ENCODE assay signal across 8 cellular contexts in genomic region chr6:138970856-138971425, GRCh38. TPM values are rescaled to one million over a fixed set of nuclear protein-coding genes. Genes with fewer than 3 reads are reported as not detected.
A peak's percentile ranks its signal among the peaks of the same experiment; 100 is the strongest.
DNase-seq lines count a peak whose midpoint lies in the region; ATAC-seq and TF ChIP-seq lines count a peak whose summit lies in the region.

No MANE protein-coding gene starts in this region.

- H3K9ac ChIP-seq in MM.1S (ENCODE audit: low read length): no peak overlapping the region

- H3K4me3 ChIP-seq in right atrium auricular region: no peak overlapping the region
- no peak overlapping the region for H3K4me3 ChIP-seq in MM.1S (ENCODE audit: low read length)

- H3K9me3 ChIP-seq in right atrium auricular region: no peaks in the 10 kb centered on the region
- no peaks in the 10 kb centered on the region for H3K9me3 ChIP-seq in MM.1S (replicated peaks; ENCODE audit: insufficient read depth, low read length)

- no peaks in the 10 kb centered on the region for H3F3A ChIP-seq in MM.1S (ENCODE audit: insufficient read depth, low read length)

- no peak for DNase-seq in activated naive CD4-positive, alpha-beta T cell treated with anti-CD3 and anti-CD28 coated beads, Interleukin-2, amount 10 ng/mL, durations not matched to agents 7 days and 5 days
- DNase-seq in WTC11 (ENCODE audit: low spot score) (no peak), right atrium auricular region (ENCODE audit: low spot score) (peak; percentile 68), NCI-H1092 (lab: John Stamatoyannopoulos, UW) (no peak), mucosa of gallbladder (ENCODE audit: low spot score) (no peak), MM.1S (no peak)

- no peaks in the 10 kb centered on the region for H3K9me2 ChIP-seq in MM.1S (replicated peaks; ENCODE audit: insufficient read depth, low read length)

- H3K36me3 Mint-ChIP-seq in activated naive CD4-positive, alpha-beta T cell treated with anti-CD3 and anti-CD28 coated beads, Interleukin-2, amount 50 U/mL, for 24 hours: peaks cover 7% of the 10 kb centered on the region
- H3K36me3 Mint-ChIP-seq in activated naive CD4-positive, alpha-beta T cell treated with anti-CD3 and anti-CD28 coated beads, Interleukin-2, amount 10 ng/mL, durations not matched to agents 7 days and 5 days: no peaks in the 10 kb centered on the region
- no peaks in the 10 kb centered on the region for H3K36me3 Mint-ChIP-seq in WTC11

- peak overlapping the region; percentile 16 for H3K4me3 Mint-ChIP-seq in activated naive CD4-positive, alpha-beta T cell treated with anti-CD3 and anti-CD28 coated beads, Interleukin-2, amount 50 U/mL, for 24 hours
- H3K4me3 Mint-ChIP-seq in activated naive CD4-positive, alpha-beta T cell treated with anti-CD3 and anti-CD28 coated beads, Interleukin-2, amount 10 ng/mL, durations not matched to agents 7 days and 5 days: no peak overlapping the region
- no peak overlapping the region for H3K4me3 Mint-ChIP-seq in WTC11

- no peaks in the 10 kb centered on the region for H3K27me3 Mint-ChIP-seq in activated naive CD4-positive, alpha-beta T cell treated with anti-CD3 and anti-CD28 coated beads, Interleukin-2, amount 50 U/mL, for 24 hours
- H3K27me3 Mint-ChIP-seq in activated naive CD4-positive, alpha-beta T cell treated with anti-CD3 and anti-CD28 coated beads, Interleukin-2, amount 10 ng/mL, durations not matched to agents 7 days and 5 days: no peaks in the 10 kb centered on the region
- no peaks in the 10 kb centered on the region for H3K27me3 Mint-ChIP-seq in WTC11 (ENCODE audit: low read depth)

- H3K79me2 ChIP-seq in MM.1S (ENCODE audit: low read length): peaks cover 98% of the 10 kb centered on the region

- peaks cover 96% of the 10 kb centered on the region for H3K4me1 Mint-ChIP-seq in activated naive CD4-positive, alpha-beta T cell treated with anti-CD3 and anti-CD28 coated beads, Interleukin-2, amount 50 U/mL, for 24 hours
- H3K4me1 Mint-ChIP-seq in activated naive CD4-positive, alpha-beta T cell treated with anti-CD3 and anti-CD28 coated beads, Interleukin-2, amount 10 ng/mL, durations not matched to agents 7 days and 5 days: peaks cover 18% of the 10 kb centered on the region
- peaks cover 70% of the 10 kb centered on the region for H3K4me1 Mint-ChIP-seq in WTC11

- peaks cover 0 to 55% of the 10 kb centered on the region in 2 donors for H3K4me1 ChIP-seq in right atrium auricular region
- H3K4me1 ChIP-seq in MM.1S (ENCODE audit: low read length): 0 out of 2 replicates have a peak, but pooled peaks cover 5% of the 10 kb centered on the region

- no peaks in the 10 kb centered on the region for H4K20me1 ChIP-seq in MM.1S (ENCODE audit: insufficient read depth, low read length)

- no peak overlapping the region for H2AFZ ChIP-seq in MM.1S (ENCODE audit: low read length)

- no peak overlapping the region for H3K27ac Mint-ChIP-seq in activated naive CD4-positive, alpha-beta T cell treated with anti-CD3 and anti-CD28 coated beads, Interleukin-2, amount 50 U/mL, for 24 hours
- no peak overlapping the region for H3K27ac Mint-ChIP-seq in activated naive CD4-positive, alpha-beta T cell treated with anti-CD3 and anti-CD28 coated beads, Interleukin-2, amount 10 ng/mL, durations not matched to agents 7 days and 5 days
- H3K27ac Mint-ChIP-seq in WTC11: peak overlapping the region; percentile 34

- CTCF ChIA-PET in activated naive CD4-positive, alpha-beta T cell treated with anti-CD3 and anti-CD28 coated beads, Interleukin-2, amount 10 ng/mL, durations not matched to agents 7 days and 5 days (lab: Charles Lee): no interaction called here
- CTCF ChIA-PET in WTC11 (lab: Charles Lee): interaction anchor here (0.6 to 1.9 kb wide), 3 partner anchors 17 to 19 kb away, joined by 3 to 6 read pairs (median 3); no protein-coding TSS in a partner anchor

- H3K36me3 ChIP-seq in right atrium auricular region (no peaks in the 10 kb centered on the region), MM.1S (replicated peaks; ENCODE audit: insufficient read depth, low read length) (no peaks in the 10 kb centered on the region)

- POLR2A ChIA-PET in WTC11 (lab: Charles Lee): interaction anchor here (1.6 kb wide), 1 partner anchor 16 kb away, joined by 4 read pairs; no protein-coding TSS in a partner anchor

- no peak overlapping the region for H3K4me2 ChIP-seq in MM.1S (ENCODE audit: low read depth, low read length)

- H3K9me3 Mint-ChIP-seq in activated naive CD4-positive, alpha-beta T cell treated with anti-CD3 and anti-CD28 coated beads, Interleukin-2, amount 50 U/mL, for 24 hours: no peaks in the 10 kb centered on the region
- H3K9me3 Mint-ChIP-seq in activated naive CD4-positive, alpha-beta T cell treated with anti-CD3 and anti-CD28 coated beads, Interleukin-2, amount 10 ng/mL, durations not matched to agents 7 days and 5 days: no peaks in the 10 kb centered on the region
- H3K9me3 Mint-ChIP-seq in WTC11: no peaks in the 10 kb centered on the region

- H3K27ac ChIP-seq in right atrium auricular region: peak overlapping the region; percentile 73 to 87
- H3K27ac ChIP-seq in temporal lobe (ENCODE audit: low read depth, low read length): peak overlapping the region; percentile 59
- H3K27ac ChIP-seq in MM.1S (ENCODE audit: low read length): no peak overlapping the region

- no peak for ATAC-seq in WTC11

- H3K27me3 ChIP-seq in right atrium auricular region (no peaks in the 10 kb centered on the region), MM.1S (replicated peaks; ENCODE audit: insufficient read depth, low read length) (no peaks in the 10 kb centered on the region)

- TF ChIP-seq CTCF in WTC11 (IDR thresholded peaks at IDR 0.05) (no peak), right atrium auricular region (IDR thresholded peaks at IDR 0.05) (no peak), MM.1S (IDR thresholded peaks at IDR 0.05; ENCODE audit: low read length) (no peak)

TF ChIP-seq in WTC11, 78 proteins besides CTCF, POLR2A, EP300 and RAD21:
- no peak for TF ChIP-seq ERG (CRISPR knock-in tag; IDR thresholded peaks at IDR 0.05)
- no peak for TF ChIP-seq ELF4 (CRISPR knock-in tag; IDR thresholded peaks at IDR 0.05; ENCODE audit: low read depth)
- no peak for TF ChIP-seq AFF4 (CRISPR knock-in tag; IDR thresholded peaks at IDR 0.05; ENCODE audit: borderline replicate concordance)
- no peak for TF ChIP-seq ZNF263 (CRISPR knock-in tag; IDR thresholded peaks at IDR 0.05; ENCODE audit: low read depth)

RNA-seq across cellular contexts. Expression of gene REPS1, which starts 17.1 kb away (rescaled TPM):
- total RNA-seq in WTC11 (2021) (51.0 to 55.1 TPM (median 54.6 TPM) in 3 replicates), right atrium auricular region (10 to 100 TPM; 29.7 to 35.2 TPM), temporal lobe (72.5 TPM), mucosa of gallbladder (36.7 TPM)

RNA-seq across cellular contexts. Expression of gene ABRACL, which starts 57.6 kb away (rescaled TPM):
- total RNA-seq in WTC11 (2021) (111 to 117 TPM (median 116 TPM) in 3 replicates), right atrium auricular region (10 to 100 TPM in 1 of 2 donors, 1 to 10 TPM in 1; 8.0 to 10.2 TPM), temporal lobe (22.4 TPM), mucosa of gallbladder (30.9 TPM)
